13 cellular contexts compared by ENCODE assay signal in the genomic region with DNA sequence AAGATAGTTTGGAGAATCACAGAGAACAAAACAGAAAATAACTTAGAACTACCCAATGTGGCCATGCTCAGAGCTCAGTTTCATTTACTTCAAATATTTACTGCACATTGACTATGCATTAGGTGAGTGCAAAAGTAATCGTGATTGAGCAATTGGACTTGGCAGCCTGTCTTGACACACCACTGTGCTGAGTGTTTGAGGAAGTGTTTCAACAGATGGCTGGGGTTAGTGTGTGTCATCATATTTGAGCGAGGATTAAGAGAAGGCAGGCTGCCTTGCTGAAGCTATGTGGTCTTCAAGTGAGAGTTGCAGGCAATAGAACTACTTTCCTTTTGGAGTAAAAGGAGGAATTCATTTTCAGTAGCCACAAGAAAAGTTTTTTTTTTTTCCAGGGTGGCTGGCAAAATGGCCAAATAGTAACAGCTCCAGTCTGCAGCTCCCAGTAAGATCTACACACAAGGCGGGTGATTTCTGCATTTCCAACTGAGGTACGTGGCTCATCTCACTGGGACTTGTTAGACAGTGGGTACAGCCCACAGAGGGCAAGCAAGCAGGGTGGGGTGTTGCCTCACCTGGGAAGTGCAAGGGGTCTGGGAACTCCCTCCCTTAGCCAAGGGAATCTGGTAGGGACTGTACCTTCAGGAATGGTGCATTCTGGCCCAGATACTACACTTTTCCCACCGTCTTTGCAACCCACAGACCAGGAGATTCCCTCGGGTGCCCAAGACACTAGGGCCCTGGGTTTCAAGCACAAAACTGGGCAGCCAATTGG. TPM values are rescaled to one million over a fixed set of nuclear protein-coding genes. Genes with fewer than 3 reads are reported as not detected.
DNase-seq lines count a peak whose midpoint lies in the region; TF ChIP-seq lines count a peak whose summit lies in the region.
"Had no signal": no experiment of that assay in that cellular context is flagged by ENCODE, and none has a peak within 500 bp of the region (broad histone marks: within the 10 kb centered on the region; RNA-seq: fewer than 3 reads in every experiment).

No MANE protein-coding gene starts in this region.

- H3K36me3 ChIP-seq in GM23248 (ENCODE audit: low read depth) (no peaks in the 10 kb centered on the region), esophagus squamous epithelium (no peaks in the 10 kb centered on the region), smooth muscle cell (ENCODE audit: low read depth) (no peaks in the 10 kb centered on the region)

- DNase-seq in GM23248 (peak; percentile 70), NCI-H82 treated with DMSO at 0.1 percent for 48 hours (lab: John Stamatoyannopoulos, UW; ENCODE audit: unreplicated experiment) (peak; percentile 4), esophagus squamous epithelium (lab: John Stamatoyannopoulos, UW) (no peak), pons (ENCODE audit: low spot score) (peak; percentile 15), smooth muscle cell (lab: John Stamatoyannopoulos, UW; ENCODE audit: unreplicated experiment) (no peak), NCI-H446 treated with DMSO at 0.1 percent for 48 hours (lab: John Stamatoyannopoulos, UW) (no peak), NCI-H1417 (lab: John Stamatoyannopoulos, UW) (no peak), NCI-H774 (lab: John Stamatoyannopoulos, UW) (no peak)
- DNase-seq: activated CD4-positive, alpha-beta T cell treated with anti-CD3 and anti-CD28 coated beads for 36 hours; caudate nucleus; midbrain; NCI-H2029 treated with DMSO at 0.1 percent for 48 hours had no signal

- TF ChIP-seq CTCF in esophagus squamous epithelium (IDR thresholded peaks at IDR 0.05) (no peak), smooth muscle cell (IDR thresholded peaks at IDR 0.05; ENCODE audit: borderline replicate concordance, insufficient read depth, poor library complexity, severe bottlenecking) (no peak)

- H3K4me2 ChIP-seq in GM23248 (ENCODE audit: unreplicated experiment) (no peak overlapping the region), smooth muscle cell (no peak overlapping the region)

- no peaks in the 10 kb centered on the region for H3K9me2 ChIP-seq in GM23248 (ENCODE audit: insufficient read depth)

- in situ Hi-C loops in GM23248 (cut with MboI) = no loop called here

- H3K4me3 ChIP-seq in GM23248 (no peak overlapping the region), esophagus squamous epithelium (no peak overlapping the region), smooth muscle cell (no peak overlapping the region)
- H3K4me3 ChIP-seq: GM12878 had no signal

- 0 out of 2 replicates have a peak, but pooled peaks cover 5% of the 10 kb centered on the region for H3K27me3 ChIP-seq in GM23248 (replicated peaks; ENCODE audit: insufficient read depth)
- H3K27me3 ChIP-seq in esophagus squamous epithelium = no peaks in the 10 kb centered on the region
- H3K27me3 ChIP-seq in smooth muscle cell (ENCODE audit: low read depth) = no peaks in the 10 kb centered on the region

- H3K4me1 ChIP-seq in GM23248 (ENCODE audit: insufficient read depth) = 0 out of 2 replicates have a peak, but pooled peaks cover 7% of the 10 kb centered on the region
- peaks cover 0 to 16% (median 12%) of the 10 kb centered on the region in 3 donors for H3K4me1 ChIP-seq in esophagus squamous epithelium
- H3K4me1 ChIP-seq in smooth muscle cell (ENCODE audit: low read depth) = no peaks in the 10 kb centered on the region

- H3K9me3 ChIP-seq in GM23248 (ENCODE audit: low read depth) (no peaks in the 10 kb centered on the region), esophagus squamous epithelium (no peaks in the 10 kb centered on the region), smooth muscle cell (replicated peaks; ENCODE audit: low read depth) (no peaks in the 10 kb centered on the region)

- peaks cover 4% of the 10 kb centered on the region; the same call in 1 of the 2 replicates for H3F3A ChIP-seq in GM23248 (ENCODE audit: insufficient read depth)
- H3F3A ChIP-seq in smooth muscle cell (ENCODE audit: low read depth) = no peaks in the 10 kb centered on the region

- 45 to 47% methylated on average over 6 of the region's 6 CpGs for WGBS in GM23248 (ENCODE audit: low coverage in 1 of 2, low lambda C conversion rate in 2 of 2, missing lambda C conversion rate in 2 of 2), 2 experiments
- 50 to 51% methylated on average over 4 to 5 of the region's 6 CpGs for WGBS in esophagus squamous epithelium, 2 donors
- 64% methylated on average over 6 of the region's 6 CpGs for WGBS in smooth muscle cell (ENCODE audit: low lambda C conversion rate)

- H3K27ac ChIP-seq in GM23248 = no peak overlapping the region
- peak overlapping the region in 3 of 4 donors; percentile 7 to 44 (median 40) for H3K27ac ChIP-seq in esophagus squamous epithelium
- H3K27ac ChIP-seq in smooth muscle cell (ENCODE audit: low read depth) = no peak overlapping the region

- H3K9ac ChIP-seq in GM23248 (no peak overlapping the region), smooth muscle cell (ENCODE audit: low read depth) (no peak overlapping the region)

- intact Hi-C loops in esophagus squamous epithelium (cut with DNase I) = no loop called here

- TF ChIP-seq POLR2A in esophagus squamous epithelium (IDR thresholded peaks at IDR 0.05) = no peak

- H3K79me2 ChIP-seq in GM23248 (ENCODE audit: insufficient read depth) (no peaks in the 10 kb centered on the region), smooth muscle cell (ENCODE audit: low read depth) (no peaks in the 10 kb centered on the region)

- H4K20me1 ChIP-seq in GM23248 (ENCODE audit: insufficient read depth) (no peaks in the 10 kb centered on the region), smooth muscle cell (ENCODE audit: low read depth) (no peaks in the 10 kb centered on the region)

- H2AFZ ChIP-seq in GM23248 = no peak overlapping the region
- H2AFZ ChIP-seq in smooth muscle cell (ENCODE audit: low read depth) = no peak overlapping the region

RNA-seq across cellular contexts. Expression of a gene that starts 37.7 kb away (rescaled TPM):
- total RNA-seq in GM23248 (2014; rRNA removed; shearing (Covaris generic)) = not detected in 2 replicates
- polyA plus RNA-seq in GM23248 (2016; fragmentation: Nextera tagmentation; extraction: Ambion mirVana) (not detected in 2 replicates), smooth muscle cell (not detected in 2 replicates)
- total RNA-seq in esophagus squamous epithelium (not detected), smooth muscle cell (not detected in 2 replicates)
- total RNA-seq: activated CD4-positive, alpha-beta T cell treated with anti-CD3 and anti-CD28 coated beads for 36 hours; GM12878 had no signal

RNA-seq across cellular contexts. Expression of a gene that starts 49.3 kb away (rescaled TPM):
- total RNA-seq in GM23248 (2014; rRNA removed; shearing (Covaris generic)) = not detected in 2 replicates
- polyA plus RNA-seq in GM23248 (2016; fragmentation: Nextera tagmentation; extraction: Ambion mirVana) = not detected in 2 replicates
- total RNA-seq in esophagus squamous epithelium = not detected
- total RNA-seq in smooth muscle cell = 0.18 TPM in 1 of 2 replicates, not detected in the other
- not detected in 2 replicates for polyA plus RNA-seq in smooth muscle cell
- total RNA-seq: activated CD4-positive, alpha-beta T cell treated with anti-CD3 and anti-CD28 coated beads for 36 hours; GM12878 had no signal

Comparison
In these comparisons a context has a peak if more than half of its experiments do, and no peak if none do; other contexts are left out.
1. DNase-seq: peak in GM23248 (single experiment), NCI-H82 treated with DMSO at 0.1 percent for 48 hours (single experiment) and pons (single experiment); none in esophagus squamous epithelium (single experiment), smooth muscle cell (single experiment), NCI-H446 treated with DMSO at 0.1 percent for 48 hours (single experiment), NCI-H1417 (0 of 3) and NCI-H774 (single experiment).
2. H3K27ac ChIP-seq: peak in esophagus squamous epithelium (3 of 4); none in GM23248 (single experiment) and smooth muscle cell (single experiment).